25 cellular contexts compared by ENCODE assay signal in genomic region chr9:135170535-135170934, GRCh38.
"Had no signal": no experiment of that assay in that cellular context is flagged by ENCODE, and none has a peak within 500 bp of the region (broad histone marks: within the 10 kb centered on the region; RNA-seq: fewer than 3 reads in every experiment).

No MANE protein-coding gene starts in this region.

- H3K79me2 ChIP-seq: hepatocyte had no signal

- DNase-seq: colonic mucosa; cortex of kidney; dermis blood vessel endothelial cell; effector CD4-positive, alpha-beta T cell; effector CD8-positive, alpha-beta T cell; effector memory CD4-positive, alpha-beta T cell; effector memory CD8-positive, alpha-beta T cell; endodermal cell; erythroblast; esophagus squamous epithelium; foreskin fibroblast; foreskin keratinocyte; foreskin melanocyte; gastrocnemius medialis; glutamatergic neuron; head of caudate nucleus; heart left ventricle; heart right ventricle had no signal

- ATAC-seq: effector memory CD8-positive, alpha-beta T cell; esophagus mucosa; foreskin keratinocyte; gastrocnemius medialis; gastroesophageal sphincter had no signal

- H3K36me3 ChIP-seq: colonic mucosa, esophagus muscularis mucosa, esophagus squamous epithelium, gastrocnemius medialis, gastroesophageal sphincter, heart left ventricle, heart right ventricle had no signal

- H3K27ac ChIP-seq: colonic mucosa, coronary artery, epithelial cell of prostate, esophagus muscularis mucosa, esophagus squamous epithelium, foreskin keratinocyte, gastrocnemius medialis, gastroesophageal sphincter, heart left ventricle, heart right ventricle, hepatocyte had no signal

- H3K27me3 ChIP-seq: colonic mucosa, foreskin keratinocyte had no signal

- H3K4me2 ChIP-seq: hepatocyte had no signal

- H3K4me3 ChIP-seq: colonic mucosa, coronary artery, dorsolateral prefrontal cortex, esophagus muscularis mucosa, esophagus squamous epithelium, gastrocnemius medialis, gastroesophageal sphincter, heart left ventricle, heart right ventricle, hepatocyte had no signal

- H2AFZ ChIP-seq: hepatocyte had no signal

- H3K9me3 ChIP-seq: colonic mucosa, esophagus muscularis mucosa, esophagus squamous epithelium, gastrocnemius medialis, gastroesophageal sphincter, heart left ventricle, heart right ventricle had no signal

- H3K4me1 ChIP-seq: colonic mucosa, esophagus muscularis mucosa, esophagus squamous epithelium, foreskin keratinocyte, gastrocnemius medialis, gastroesophageal sphincter, heart left ventricle, heart right ventricle had no signal
